Comparison of ENCODE assay signal across 20 cellular contexts in genomic region chr13:96426160-96426559, GRCh38.
"Had no signal": no experiment of that assay in that cellular context is flagged by ENCODE, and none has a peak within 500 bp of the region (broad histone marks: within the 10 kb centered on the region; RNA-seq: fewer than 3 reads in every experiment).

No MANE protein-coding gene starts in this region.

- H3K4me1 Mint-ChIP-seq: endodermal cell; naive thymus-derived CD8-positive, alpha-beta T cell had no signal

- H3K27me3 Mint-ChIP-seq: naive thymus-derived CD8-positive, alpha-beta T cell had no signal

- H3K9me3 Mint-ChIP-seq: activated naive CD4-positive, alpha-beta T cell treated with anti-CD3 and anti-CD28 coated beads for 36 hours; activated T-cell treated with anti-CD3 and anti-CD28 coated beads, Interleukin-2, amount 50 U/mL, for 4 hours; brain; endodermal cell had no signal

- FAIRE-seq: colon, pancreas, small intestine had no signal

- H3K4me3 Mint-ChIP-seq: activated naive CD4-positive, alpha-beta T cell treated with anti-CD3 and anti-CD28 coated beads for 36 hours; activated T-cell treated with anti-CD3 and anti-CD28 coated beads, Interleukin-2, amount 50 U/mL, for 4 hours; brain; endodermal cell; naive thymus-derived CD8-positive, alpha-beta T cell had no signal

- DNase-seq: activated CD4-positive, alpha-beta T cell treated with anti-CD3 and anti-CD28 coated beads, Interleukin-2, amount 50 U/mL, for 1 hour; activated CD8-positive, alpha-beta memory T cell treated with anti-CD3 and anti-CD28 coated beads, Interleukin-2, amount 50 U/mL, for 4 hours; activated naive CD4-positive, alpha-beta T cell treated with anti-CD3 and anti-CD28 coated beads for 36 hours; activated T-cell treated with anti-CD3 and anti-CD28 coated beads, Interleukin-2, amount 50 U/mL, for 4 hours; caudate nucleus; dorsolateral prefrontal cortex; endodermal cell; foreskin fibroblast; mesenchymal stem cell; naive thymus-derived CD8-positive, alpha-beta T cell; pancreas; right lobe of liver; small intestine; stimulated activated CD4-positive, alpha-beta T cell treated with anti-CD3 and anti-CD28 coated beads, Interleukin-15, amount 100 ng/mL, for 24 hours; stimulated activated CD4-positive, alpha-beta T cell treated with anti-CD3 and anti-CD28 coated beads, Interleukin-2, amount 100 ng/mL, for 48 hours; stomach; trophoblast cell had no signal

- H3K36me3 Mint-ChIP-seq: brain; naive thymus-derived CD8-positive, alpha-beta T cell had no signal

- H3K27ac Mint-ChIP-seq: activated naive CD4-positive, alpha-beta T cell treated with anti-CD3 and anti-CD28 coated beads for 36 hours; endodermal cell had no signal

- ATAC-seq: activated CD4-positive, CD25-positive, alpha-beta regulatory T cell treated with anti-CD3 and anti-CD28 coated beads, Interleukin-2, amount 50 U/mL, for 24 hours; activated T-cell treated with anti-CD3 and anti-CD28 coated beads, Interleukin-2, amount 50 U/mL, for 4 hours; naive thymus-derived CD8-positive, alpha-beta T cell; pancreas; right lobe of liver had no signal
